1 cellular context compared by ENCODE assay signal in the genomic region with DNA sequence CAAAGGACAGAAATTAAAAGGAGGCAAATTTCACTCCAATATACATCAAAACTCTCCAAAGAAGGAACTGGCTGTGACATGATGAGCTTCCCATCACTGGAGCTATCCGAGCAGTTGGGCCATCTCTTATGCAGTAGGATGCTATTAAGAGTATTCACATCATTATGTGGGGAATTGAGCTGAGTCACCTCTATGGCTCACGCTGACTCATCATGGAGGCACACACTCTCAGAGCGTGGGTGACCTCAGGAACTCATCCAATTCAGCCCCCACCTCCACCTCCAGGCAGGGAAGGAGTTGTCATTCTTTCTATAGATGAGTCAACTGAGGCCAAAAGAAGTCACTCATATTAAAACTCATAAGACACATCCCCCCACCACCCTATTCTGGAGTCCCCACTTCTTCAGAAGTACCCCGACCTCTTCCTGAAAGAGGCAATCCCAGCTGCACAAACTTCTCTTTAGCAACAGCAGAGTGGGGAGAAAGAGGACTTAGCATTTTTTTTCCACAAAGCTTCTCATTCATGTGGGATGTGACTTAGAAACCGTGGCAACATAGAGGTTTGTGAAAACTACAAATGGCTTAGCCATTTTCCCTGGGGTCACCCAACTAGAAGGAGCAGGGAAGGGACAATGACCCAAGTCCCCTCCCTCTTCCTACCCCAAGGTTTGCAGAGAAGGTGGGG.
TF ChIP-seq lines count a peak whose summit lies in the region.

No MANE protein-coding gene starts in this region.

TF ChIP-seq in K562, 482 proteins besides CTCF, POLR2A, EP300 and RAD21 (continued from another document):
- TF ChIP-seq, protein P1, sequence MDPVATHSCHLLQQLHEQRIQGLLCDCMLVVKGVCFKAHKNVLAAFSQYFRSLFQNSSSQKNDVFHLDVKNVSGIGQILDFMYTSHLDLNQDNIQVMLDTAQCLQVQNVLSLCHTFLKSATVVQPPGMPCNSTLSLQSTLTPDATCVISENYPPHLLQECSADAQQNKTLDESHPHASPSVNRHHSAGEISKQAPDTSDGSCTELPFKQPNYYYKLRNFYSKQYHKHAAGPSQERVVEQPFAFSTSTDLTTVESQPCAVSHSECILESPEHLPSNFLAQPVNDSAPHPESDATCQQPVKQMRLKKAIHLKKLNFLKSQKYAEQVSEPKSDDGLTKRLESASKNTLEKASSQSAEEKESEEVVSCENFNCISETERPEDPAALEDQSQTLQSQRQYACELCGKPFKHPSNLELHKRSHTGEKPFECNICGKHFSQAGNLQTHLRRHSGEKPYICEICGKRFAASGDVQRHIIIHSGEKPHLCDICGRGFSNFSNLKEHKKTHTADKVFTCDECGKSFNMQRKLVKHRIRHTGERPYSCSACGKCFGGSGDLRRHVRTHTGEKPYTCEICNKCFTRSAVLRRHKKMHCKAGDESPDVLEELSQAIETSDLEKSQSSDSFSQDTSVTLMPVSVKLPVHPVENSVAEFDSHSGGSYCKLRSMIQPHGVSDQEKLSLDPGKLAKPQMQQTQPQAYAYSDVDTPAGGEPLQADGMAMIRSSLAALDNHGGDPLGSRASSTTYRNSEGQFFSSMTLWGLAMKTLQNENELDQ (CRISPR knock-in tag; IDR thresholded peaks at IDR 0.05; ENCODE audit: borderline replicate concordance): no peak
- TF ChIP-seq, protein P2, sequence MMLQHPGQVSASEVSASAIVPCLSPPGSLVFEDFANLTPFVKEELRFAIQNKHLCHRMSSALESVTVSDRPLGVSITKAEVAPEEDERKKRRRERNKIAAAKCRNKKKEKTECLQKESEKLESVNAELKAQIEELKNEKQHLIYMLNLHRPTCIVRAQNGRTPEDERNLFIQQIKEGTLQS (IDR thresholded peaks at IDR 0.05): peak; percentile 94
- TF ChIP-seq, protein P2 (CRISPR knock-in tag; conservative IDR thresholded peaks at IDR 0.05): no peak
- TF ChIP-seq JUND (IDR thresholded peaks at IDR 0.05; ENCODE audit: borderline replicate concordance, low read depth, low read length) (peak; percentile 91), JUND (tag; IDR thresholded peaks at IDR 0.05; ENCODE audit: borderline replicate concordance, low read depth, low read length) (peak; percentile 90), ESRRA (IDR thresholded peaks at IDR 0.05; ENCODE audit: borderline replicate concordance, low read depth) (peak; percentile 24; the same call in 1 of the 2 replicates), NFE2L1 (tag; IDR thresholded peaks at IDR 0.05; ENCODE audit: borderline replicate concordance, low read depth) (peak; percentile 78), ETV6 (IDR thresholded peaks at IDR 0.05; ENCODE audit: borderline replicate concordance in 1 of 2, low read depth in 2 of 2, low read length in 1 of 2) (no peak), ETV6 (CRISPR knock-in tag; IDR thresholded peaks at IDR 0.05; ENCODE audit: borderline replicate concordance) (no peak), MYNN (IDR thresholded peaks at IDR 0.05) (no peak), MYNN (CRISPR knock-in tag; IDR thresholded peaks at IDR 0.05) (no peak), JUN (IDR thresholded peaks at IDR 0.05; ENCODE audit: borderline replicate concordance, low read depth, low read length) (peak; percentile 92), JUN (CRISPR knock-in tag; IDR thresholded peaks at IDR 0.05; ENCODE audit: borderline replicate concordance) (no peak), JUNB (CRISPR knock-in tag; conservative IDR thresholded peaks at IDR 0.05) (0 out of 2 replicates have a peak, but pooled peaks have one; percentile 26), CTBP1 (IDR thresholded peaks at IDR 0.05; ENCODE audit: borderline replicate concordance) (peak; percentile 70), NR2C2 (CRISPR knock-in tag; IDR thresholded peaks at IDR 0.05) (no peak), NR2C2 (tag; IDR thresholded peaks at IDR 0.05) (peak; percentile 26; the same call in 1 of the 2 replicates), MAZ (CRISPR knock-in tag; conservative IDR thresholded peaks at IDR 0.05 in 1 of 2, IDR thresholded peaks at IDR 0.05 in 1 of 2) (peak in 1 of 2 experiments; percentile 50; a peak in 1 of 4 replicates), ZNF175 (CRISPR knock-in tag; IDR thresholded peaks at IDR 0.05; ENCODE audit: low read depth) (no peak), EHMT2 (IDR thresholded peaks at IDR 0.05) (0 out of 2 replicates have a peak, but pooled peaks have one; percentile 21), SMARCE1 (IDR thresholded peaks at IDR 0.05) (peak; percentile 57; the same call in 1 of the 2 replicates), MAFF (IDR thresholded peaks at IDR 0.05; ENCODE audit: low read length) (peak; percentile 93), C11orf30 (IDR thresholded peaks at IDR 0.05; ENCODE audit: low read depth) (peak; percentile 98), NFE2 (IDR thresholded peaks at IDR 0.05; ENCODE audit: low read depth) (peak; percentile 96)
- TF ChIP-seq, protein P3, sequence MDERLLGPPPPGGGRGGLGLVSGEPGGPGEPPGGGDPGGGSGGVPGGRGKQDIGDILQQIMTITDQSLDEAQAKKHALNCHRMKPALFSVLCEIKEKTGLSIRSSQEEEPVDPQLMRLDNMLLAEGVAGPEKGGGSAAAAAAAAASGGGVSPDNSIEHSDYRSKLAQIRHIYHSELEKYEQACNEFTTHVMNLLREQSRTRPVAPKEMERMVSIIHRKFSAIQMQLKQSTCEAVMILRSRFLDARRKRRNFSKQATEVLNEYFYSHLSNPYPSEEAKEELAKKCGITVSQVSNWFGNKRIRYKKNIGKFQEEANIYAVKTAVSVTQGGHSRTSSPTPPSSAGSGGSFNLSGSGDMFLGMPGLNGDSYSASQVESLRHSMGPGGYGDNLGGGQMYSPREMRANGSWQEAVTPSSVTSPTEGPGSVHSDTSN (CRISPR knock-in tag; IDR thresholded peaks at IDR 0.05; ENCODE audit: low read depth): no peak
- TF ChIP-seq, protein P3 (tag; conservative IDR thresholded peaks at IDR 0.05; ENCODE audit: low read depth): 0 out of 2 replicates have a peak, but pooled peaks have one; percentile 7
- TF ChIP-seq, protein P4, sequence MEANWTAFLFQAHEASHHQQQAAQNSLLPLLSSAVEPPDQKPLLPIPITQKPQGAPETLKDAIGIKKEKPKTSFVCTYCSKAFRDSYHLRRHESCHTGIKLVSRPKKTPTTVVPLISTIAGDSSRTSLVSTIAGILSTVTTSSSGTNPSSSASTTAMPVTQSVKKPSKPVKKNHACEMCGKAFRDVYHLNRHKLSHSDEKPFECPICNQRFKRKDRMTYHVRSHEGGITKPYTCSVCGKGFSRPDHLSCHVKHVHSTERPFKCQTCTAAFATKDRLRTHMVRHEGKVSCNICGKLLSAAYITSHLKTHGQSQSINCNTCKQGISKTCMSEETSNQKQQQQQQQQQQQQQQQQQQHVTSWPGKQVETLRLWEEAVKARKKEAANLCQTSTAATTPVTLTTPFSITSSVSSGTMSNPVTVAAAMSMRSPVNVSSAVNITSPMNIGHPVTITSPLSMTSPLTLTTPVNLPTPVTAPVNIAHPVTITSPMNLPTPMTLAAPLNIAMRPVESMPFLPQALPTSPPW (CRISPR knock-in tag; IDR thresholded peaks at IDR 0.05): 0 out of 2 replicates have a peak, but pooled peaks have one; percentile 28
- TF ChIP-seq, protein P5, sequence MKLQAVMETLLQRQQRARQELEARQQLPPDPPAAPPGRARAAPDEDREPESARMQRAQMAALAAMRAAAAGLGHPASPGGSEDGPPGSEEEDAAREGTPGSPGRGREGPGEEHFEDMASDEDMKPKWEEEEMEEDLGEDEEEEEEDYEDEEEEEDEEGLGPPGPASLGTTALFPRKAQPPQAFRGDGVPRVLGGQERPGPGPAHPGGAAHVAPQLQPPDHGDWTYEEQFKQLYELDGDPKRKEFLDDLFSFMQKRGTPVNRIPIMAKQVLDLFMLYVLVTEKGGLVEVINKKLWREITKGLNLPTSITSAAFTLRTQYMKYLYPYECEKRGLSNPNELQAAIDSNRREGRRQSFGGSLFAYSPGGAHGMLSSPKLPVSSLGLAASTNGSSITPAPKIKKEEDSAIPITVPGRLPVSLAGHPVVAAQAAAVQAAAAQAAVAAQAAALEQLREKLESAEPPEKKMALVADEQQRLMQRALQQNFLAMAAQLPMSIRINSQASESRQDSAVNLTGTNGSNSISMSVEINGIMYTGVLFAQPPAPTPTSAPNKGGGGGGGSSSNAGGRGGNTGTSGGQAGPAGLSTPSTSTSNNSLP (IDR thresholded peaks at IDR 0.05; ENCODE audit: borderline replicate concordance, low read depth, low read length): peak; percentile 40; the same call in 1 of the 2 replicates
- TF ChIP-seq, protein P6, sequence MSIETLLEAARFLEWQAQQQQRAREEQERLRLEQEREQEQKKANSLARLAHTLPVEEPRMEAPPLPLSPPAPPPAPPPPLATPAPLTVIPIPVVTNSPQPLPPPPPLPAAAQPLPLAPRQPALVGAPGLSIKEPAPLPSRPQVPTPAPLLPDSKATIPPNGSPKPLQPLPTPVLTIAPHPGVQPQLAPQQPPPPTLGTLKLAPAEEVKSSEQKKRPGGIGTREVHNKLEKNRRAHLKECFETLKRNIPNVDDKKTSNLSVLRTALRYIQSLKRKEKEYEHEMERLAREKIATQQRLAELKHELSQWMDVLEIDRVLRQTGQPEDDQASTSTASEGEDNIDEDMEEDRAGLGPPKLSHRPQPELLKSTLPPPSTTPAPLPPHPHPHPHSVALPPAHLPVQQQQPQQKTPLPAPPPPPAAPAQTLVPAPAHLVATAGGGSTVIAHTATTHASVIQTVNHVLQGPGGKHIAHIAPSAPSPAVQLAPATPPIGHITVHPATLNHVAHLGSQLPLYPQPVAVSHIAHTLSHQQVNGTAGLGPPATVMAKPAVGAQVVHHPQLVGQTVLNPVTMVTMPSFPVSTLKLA (conservative IDR thresholded peaks at IDR 0.05): no peak
TF ChIP-seq in K562: peak in this region for 34.
